1 cellular context compared by ENCODE assay signal in the genomic region with DNA sequence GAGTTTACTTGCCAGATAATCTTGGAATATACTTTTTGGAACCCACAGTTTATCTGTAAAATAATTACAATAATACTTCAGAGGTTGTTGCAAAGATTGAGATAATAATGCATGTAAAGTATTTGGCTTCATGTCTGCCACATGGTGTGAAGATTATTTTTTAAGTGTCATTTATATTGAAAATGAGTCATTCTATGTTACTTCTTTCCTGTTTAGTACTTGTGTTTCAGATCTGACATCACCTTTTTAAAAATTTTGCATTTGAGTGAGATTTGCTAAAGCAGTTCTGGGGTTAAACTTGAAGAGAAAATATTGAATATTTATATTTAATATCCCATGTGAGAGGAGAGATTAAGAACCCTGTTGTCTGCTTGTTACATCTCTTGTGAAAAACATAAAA.
TF ChIP-seq lines count a peak whose summit lies in the region.

No MANE protein-coding gene starts in this region.

TF ChIP-seq in SK-N-SH treated with all-trans-retinoic acid at 6 μM for 48 hours, 23 proteins besides CTCF, POLR2A, EP300 and RAD21 (continued from another document):
- TF ChIP-seq, protein P1, sequence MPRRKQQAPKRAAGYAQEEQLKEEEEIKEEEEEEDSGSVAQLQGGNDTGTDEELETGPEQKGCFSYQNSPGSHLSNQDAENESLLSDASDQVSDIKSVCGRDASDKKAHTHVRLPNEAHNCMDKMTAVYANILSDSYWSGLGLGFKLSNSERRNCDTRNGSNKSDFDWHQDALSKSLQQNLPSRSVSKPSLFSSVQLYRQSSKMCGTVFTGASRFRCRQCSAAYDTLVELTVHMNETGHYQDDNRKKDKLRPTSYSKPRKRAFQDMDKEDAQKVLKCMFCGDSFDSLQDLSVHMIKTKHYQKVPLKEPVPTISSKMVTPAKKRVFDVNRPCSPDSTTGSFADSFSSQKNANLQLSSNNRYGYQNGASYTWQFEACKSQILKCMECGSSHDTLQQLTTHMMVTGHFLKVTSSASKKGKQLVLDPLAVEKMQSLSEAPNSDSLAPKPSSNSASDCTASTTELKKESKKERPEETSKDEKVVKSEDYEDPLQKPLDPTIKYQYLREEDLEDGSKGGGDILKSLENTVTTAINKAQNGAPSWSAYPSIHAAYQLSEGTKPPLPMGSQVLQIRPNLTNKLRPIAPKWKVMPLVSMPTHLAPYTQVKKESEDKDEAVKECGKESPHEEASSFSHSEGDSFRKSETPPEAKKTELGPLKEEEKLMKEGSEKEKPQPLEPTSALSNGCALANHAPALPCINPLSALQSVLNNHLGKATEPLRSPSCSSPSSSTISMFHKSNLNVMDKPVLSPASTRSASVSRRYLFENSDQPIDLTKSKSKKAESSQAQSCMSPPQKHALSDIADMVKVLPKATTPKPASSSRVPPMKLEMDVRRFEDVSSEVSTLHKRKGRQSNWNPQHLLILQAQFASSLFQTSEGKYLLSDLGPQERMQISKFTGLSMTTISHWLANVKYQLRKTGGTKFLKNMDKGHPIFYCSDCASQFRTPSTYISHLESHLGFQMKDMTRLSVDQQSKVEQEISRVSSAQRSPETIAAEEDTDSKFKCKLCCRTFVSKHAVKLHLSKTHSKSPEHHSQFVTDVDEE (CRISPR knock-in tag; IDR thresholded peaks at IDR 0.05): no peak
- TF ChIP-seq PATZ1 (CRISPR knock-in tag; IDR thresholded peaks at IDR 0.05; ENCODE audit: borderline replicate concordance) (no peak), ZNF70 (CRISPR knock-in tag; IDR thresholded peaks at IDR 0.05) (no peak), CSRNP3 (CRISPR knock-in tag; IDR thresholded peaks at IDR 0.05) (no peak), POU6F1 (CRISPR knock-in tag; IDR thresholded peaks at IDR 0.05; ENCODE audit: borderline replicate concordance, low read depth) (no peak), RARB (CRISPR knock-in tag; IDR thresholded peaks at IDR 0.05) (no peak), ARNTL (CRISPR knock-in tag; IDR thresholded peaks at IDR 0.05; ENCODE audit: borderline replicate concordance, low read depth) (no peak)
- TF ChIP-seq, protein P2, sequence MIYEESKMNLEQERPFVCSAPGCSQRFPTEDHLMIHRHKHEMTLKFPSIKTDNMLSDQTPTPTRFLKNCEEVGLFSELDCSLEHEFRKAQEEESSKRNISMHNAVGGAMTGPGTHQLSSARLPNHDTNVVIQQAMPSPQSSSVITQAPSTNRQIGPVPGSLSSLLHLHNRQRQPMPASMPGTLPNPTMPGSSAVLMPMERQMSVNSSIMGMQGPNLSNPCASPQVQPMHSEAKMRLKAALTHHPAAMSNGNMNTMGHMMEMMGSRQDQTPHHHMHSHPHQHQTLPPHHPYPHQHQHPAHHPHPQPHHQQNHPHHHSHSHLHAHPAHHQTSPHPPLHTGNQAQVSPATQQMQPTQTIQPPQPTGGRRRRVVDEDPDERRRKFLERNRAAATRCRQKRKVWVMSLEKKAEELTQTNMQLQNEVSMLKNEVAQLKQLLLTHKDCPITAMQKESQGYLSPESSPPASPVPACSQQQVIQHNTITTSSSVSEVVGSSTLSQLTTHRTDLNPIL (CRISPR knock-in tag; IDR thresholded peaks at IDR 0.05; ENCODE audit: low read depth): no peak
